In the genomic region with DNA sequence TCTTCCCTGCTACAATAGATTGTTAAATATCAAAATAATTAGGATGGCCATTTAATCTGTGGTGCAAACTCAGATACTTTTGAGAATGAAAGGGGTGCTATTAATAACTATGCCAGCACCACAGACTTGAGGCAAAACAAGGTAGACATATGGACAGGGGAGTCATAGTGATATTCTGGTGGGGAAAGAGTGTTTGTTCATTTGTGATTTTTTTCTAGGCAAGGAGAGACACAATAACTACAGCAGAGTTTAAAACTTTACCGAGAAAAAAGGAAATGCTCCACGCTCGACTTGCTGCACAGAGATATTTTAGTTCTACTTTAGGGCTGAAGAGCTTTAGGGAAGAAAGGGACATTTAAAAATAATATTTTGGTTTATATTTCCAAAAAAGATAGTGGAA, we compare ENCODE assay signal across 19 cellular contexts.
DNase-seq lines count a peak whose midpoint lies in the region; ATAC-seq, FAIRE-seq and TF ChIP-seq lines count a peak whose summit lies in the region.
"Had no signal": no experiment of that assay in that cellular context is flagged by ENCODE, and none has a peak within 500 bp of the region (broad histone marks: within the 10 kb centered on the region; RNA-seq: fewer than 3 reads in every experiment).

No MANE protein-coding gene starts in this region.

- intact Hi-C loops in pancreas (cut with DNase I), result no loop called here

- WGBS in pancreas, 2 donors, result 74 to 93% methylated on average over 3 of the region's 3 CpGs

- no peaks in the 10 kb centered on the region for H3K9me3 ChIP-seq in pancreas
- H3K9me3 ChIP-seq: A549 had no signal

- DNase-seq in GM06990 (ENCODE audit: extremely low read depth, insufficient read length) (no peak), NCI-H748 treated with DMSO at 0.1 percent for 48 hours (lab: John Stamatoyannopoulos, UW) (no peak), T-helper 2 cell (no peak), pancreas (no peak), coronary artery (ENCODE audit: low spot score) (no peak)
- DNase-seq: activated CD4-positive, alpha-beta T cell treated with anti-CD3 and anti-CD28 coated beads for 4 hours; activated T-cell treated with anti-CD3 and anti-CD28 coated beads, Interleukin-2, amount 50 U/mL, for 24 hours; CD8-positive, alpha-beta T cell; glutamatergic neuron; HCEC 1CT; NCI-H1436 treated with DMSO at 0.1 percent for 48 hours; stimulated activated naive CD8-positive, alpha-beta T cell treated with anti-CD3 and anti-CD28 coated beads, Interleukin-15, amount 100 ng/mL, for 72 hours had no signal

- ATAC-seq in GM19397 (IDR thresholded peaks at IDR 0.05; ENCODE audit: unreplicated experiment) (peak; percentile 56), HG02885 (IDR thresholded peaks at IDR 0.05; ENCODE audit: poor library complexity, unreplicated experiment) (peak; percentile 50), HG03575 (IDR thresholded peaks at IDR 0.05; ENCODE audit: extremely low read depth, insufficient number of reproducible peaks, low FRiP score, unreplicated experiment) (peak; percentile 46), pancreas (no peak)
- ATAC-seq: A549; CD8-positive, alpha-beta T cell; stimulated activated naive CD8-positive, alpha-beta T cell treated with anti-CD3 and anti-CD28 coated beads, Interleukin-15, amount 100 ng/mL, for 72 hours had no signal

- H3K27ac ChIP-seq in pancreas (no peak overlapping the region), coronary artery (no peak overlapping the region)
- H3K27ac ChIP-seq: A549, epithelial cell of prostate, KMS-11 had no signal

- H3K4me1 ChIP-seq in pancreas, result no peaks in the 10 kb centered on the region
- H3K4me1 ChIP-seq: A549 had no signal

- H3K4me3 ChIP-seq in GM06990 (replicated peaks; ENCODE audit: low read depth, low read length) (0 out of 2 replicates have a peak overlapping the region, but pooled peaks have one; percentile 10), pancreas (no peak overlapping the region), coronary artery (no peak overlapping the region)
- H3K4me3 ChIP-seq: A549 had no signal

- FAIRE-seq in pancreas (lab: Jason Lieb, UNC), result no peak
- FAIRE-seq: A549, islet of Langerhans had no signal

- H3K36me3 ChIP-seq in GM06990 (ENCODE audit: control insufficient read depth, insufficient read depth, low read length) (no peaks in the 10 kb centered on the region), pancreas (no peaks in the 10 kb centered on the region)

- H3K27me3 ChIP-seq in GM06990 (replicated peaks; ENCODE audit: control insufficient read depth, insufficient read depth, low read length), result no peaks in the 10 kb centered on the region
- H3K27me3 ChIP-seq in pancreas, result no peaks in the 10 kb centered on the region

- no peak for TF ChIP-seq CTCF in GM06990 (IDR thresholded peaks at IDR 0.05; ENCODE audit: insufficient read depth, low read length, poor library complexity, severe bottlenecking)
- no peak for TF ChIP-seq CTCF in pancreas (IDR thresholded peaks at IDR 0.05)
- TF ChIP-seq CTCF in coronary artery (IDR thresholded peaks at IDR 0.05), result no peak

Comparison
In these comparisons a context has a peak if more than half of its experiments do, and no peak if none do; other contexts are left out.
1. ATAC-seq: peak in GM19397 (single experiment), HG02885 (single experiment) and HG03575 (single experiment); none in pancreas (0 of 4).